In the genomic region with DNA sequence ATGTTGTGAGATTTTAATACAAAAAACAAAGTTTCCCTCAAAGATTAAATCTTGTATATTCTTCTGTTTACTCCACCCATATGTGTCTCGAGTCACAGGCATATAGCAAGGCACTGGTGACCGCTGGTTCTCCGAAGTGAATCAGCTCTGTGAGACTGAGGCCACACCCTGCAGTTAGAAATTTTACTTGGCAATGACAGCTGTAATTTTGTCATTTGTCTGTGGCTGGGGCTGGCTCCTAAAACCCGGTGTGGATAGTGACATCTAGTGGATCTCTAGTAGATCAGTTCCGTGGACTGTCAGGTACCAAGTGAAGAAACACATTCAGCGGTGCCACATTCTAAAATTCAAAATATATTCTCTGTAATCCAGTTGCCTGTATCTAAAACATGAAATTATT, we compare ENCODE assay signal across 1 cellular context.
TF ChIP-seq lines count a peak whose summit lies in the region.

No MANE protein-coding gene starts in this region.

TF ChIP-seq in H1, 55 proteins besides CTCF, POLR2A, EP300 and RAD21 (continued from another document):
- TF ChIP-seq, protein P1, sequence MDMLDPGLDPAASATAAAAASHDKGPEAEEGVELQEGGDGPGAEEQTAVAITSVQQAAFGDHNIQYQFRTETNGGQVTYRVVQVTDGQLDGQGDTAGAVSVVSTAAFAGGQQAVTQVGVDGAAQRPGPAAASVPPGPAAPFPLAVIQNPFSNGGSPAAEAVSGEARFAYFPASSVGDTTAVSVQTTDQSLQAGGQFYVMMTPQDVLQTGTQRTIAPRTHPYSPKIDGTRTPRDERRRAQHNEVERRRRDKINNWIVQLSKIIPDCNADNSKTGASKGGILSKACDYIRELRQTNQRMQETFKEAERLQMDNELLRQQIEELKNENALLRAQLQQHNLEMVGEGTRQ (IDR thresholded peaks at IDR 0.05; ENCODE audit: low read length) = no peak
- TF ChIP-seq CHD7 (IDR thresholded peaks at IDR 0.05; ENCODE audit: insufficient replicate concordance, low read length) = no peak
- no peak for TF ChIP-seq CEBPB (IDR thresholded peaks at IDR 0.05; ENCODE audit: low read depth, low read length)
